Comparison of ENCODE assay signal across 25 cellular contexts in genomic region chr6:53800976-53801375, GRCh38.
"Had no signal": no experiment of that assay in that cellular context is flagged by ENCODE, and none has a peak within 500 bp of the region (broad histone marks: within the 10 kb centered on the region; RNA-seq: fewer than 3 reads in every experiment).

No MANE protein-coding gene starts in this region.

- H3K36me3 ChIP-seq: pancreas, prostate gland, thyroid gland had no signal

- H3K27me3 ChIP-seq: body of pancreas, dorsolateral prefrontal cortex, pancreas, thyroid gland had no signal

- H3K9me3 Mint-ChIP-seq: activated naive CD4-positive, alpha-beta T cell treated with anti-CD3 and anti-CD28 coated beads, Interleukin-2, amount 50 U/mL, for 72 hours; activated T-cell treated with anti-CD3 and anti-CD28 coated beads, Interleukin-2, amount 50 U/mL, for 72 hours; immature natural killer cell; stimulated activated memory B cell treated with anti-CD40 and anti-IgM and Interleukin-4, amounts not matched to agents 10 μg/mL and 1 μg/mL and 100 μg/mL, for 72 hours; stimulated activated naive CD8-positive, alpha-beta T cell treated with anti-CD3 and anti-CD28 coated beads, Interleukin-15, amount 100 ng/mL, for 72 hours had no signal

- H3K36me3 Mint-ChIP-seq: activated naive CD4-positive, alpha-beta T cell treated with anti-CD3 and anti-CD28 coated beads, Interleukin-2, amount 50 U/mL, for 72 hours; immature natural killer cell had no signal

- H3K27ac Mint-ChIP-seq: activated CD4-positive, alpha-beta T cell treated with anti-CD3 and anti-CD28 coated beads for 36 hours; activated naive CD4-positive, alpha-beta T cell treated with anti-CD3 and anti-CD28 coated beads, Interleukin-2, amount 50 U/mL, for 72 hours; activated T-cell treated with anti-CD3 and anti-CD28 coated beads, Interleukin-2, amount 50 U/mL, for 72 hours; immature natural killer cell; naive thymus-derived CD4-positive, alpha-beta T cell; stimulated activated memory B cell treated with anti-CD40 and anti-IgM and Interleukin-4, amounts not matched to agents 10 μg/mL and 1 μg/mL and 100 μg/mL, for 72 hours; stimulated activated naive CD8-positive, alpha-beta T cell treated with anti-CD3 and anti-CD28 coated beads, Interleukin-15, amount 100 ng/mL, for 72 hours had no signal

- H3K27ac ChIP-seq: body of pancreas, dorsolateral prefrontal cortex, pancreas, prostate gland, thyroid gland had no signal

- H3K4me3 ChIP-seq: body of pancreas, dorsolateral prefrontal cortex, pancreas, prostate gland, thyroid gland had no signal

- H3K4me1 ChIP-seq: prostate gland had no signal

- H3K4me3 Mint-ChIP-seq: activated CD4-positive, alpha-beta T cell treated with anti-CD3 and anti-CD28 coated beads for 36 hours; activated T-cell treated with anti-CD3 and anti-CD28 coated beads, Interleukin-2, amount 50 U/mL, for 72 hours; immature natural killer cell; naive thymus-derived CD4-positive, alpha-beta T cell; stimulated activated memory B cell treated with anti-CD40 and anti-IgM and Interleukin-4, amounts not matched to agents 10 μg/mL and 1 μg/mL and 100 μg/mL, for 72 hours; stimulated activated naive CD8-positive, alpha-beta T cell treated with anti-CD3 and anti-CD28 coated beads, Interleukin-15, amount 100 ng/mL, for 72 hours had no signal

- DNase-seq: activated CD4-positive, alpha-beta T cell treated with anti-CD3 and anti-CD28 coated beads for 36 hours; activated CD4-positive, CD25-positive, alpha-beta regulatory T cell; activated naive CD4-positive, alpha-beta T cell; activated T-cell treated with anti-CD3 and anti-CD28 coated beads for 4 hours; activated T-cell treated with anti-CD3 and anti-CD28 coated beads, Interleukin-2, amount 50 U/mL, for 72 hours; anterior cingulate cortex; body of pancreas; dorsolateral prefrontal cortex; head of caudate nucleus; hippocampal formation; immature natural killer cell; kidney; midbrain; naive thymus-derived CD4-positive, alpha-beta T cell; pancreas; retina; small intestine; stimulated activated CD4-positive, alpha-beta T cell treated with anti-CD3 and anti-CD28 coated beads, Interleukin-4, amount 100 ng/mL, for 4 hours; stimulated activated CD8-positive, alpha-beta memory T cell treated with anti-CD3 and anti-CD28 coated beads, Interleukin-4, amount 100 ng/mL, for 48 hours; stimulated activated naive CD8-positive, alpha-beta T cell treated with anti-CD3 and anti-CD28 coated beads, Interleukin-15, amount 100 ng/mL, for 72 hours; substantia nigra; thyroid gland had no signal

- H3K9me3 ChIP-seq: body of pancreas, pancreas, prostate gland, thyroid gland had no signal

- H3K27me3 Mint-ChIP-seq: stimulated activated memory B cell treated with anti-CD40 and anti-IgM and Interleukin-4, amounts not matched to agents 10 μg/mL and 1 μg/mL and 100 μg/mL, for 72 hours had no signal
